ENCODE assay signal across 30 cellular contexts in genomic region chr3:111253733-111254132, GRCh38.
"Had no signal": no experiment of that assay in that cellular context is flagged by ENCODE, and none has a peak within 500 bp of the region (broad histone marks: within the 10 kb centered on the region; RNA-seq: fewer than 3 reads in every experiment).

No MANE protein-coding gene starts in this region.

- H3K4me3 ChIP-seq: K562 had no signal

- DNase-seq: activated B cell treated with CpG ODN at 0.5 μM for 24 hours; activated CD4-positive, alpha-beta T cell treated with anti-CD3 and anti-CD28 coated beads for 48 hours; activated CD4-positive, alpha-beta T cell treated with anti-CD3 and anti-CD28 coated beads, Interleukin-2, amount 50 U/mL, for 4 hours; activated CD4-positive, CD25-positive, alpha-beta regulatory T cell treated with anti-CD3 and anti-CD28 coated beads, Interleukin-2, amount 50 U/mL, for 72 hours; activated effector memory CD4-positive, alpha-beta T cell treated with anti-CD3 and anti-CD28 coated beads, Interleukin-2, amount 50 U/mL, for 16 hours; activated naive CD4-positive, alpha-beta T cell treated with Interleukin-2 at 50 U/mL for 16 hours; activated naive CD8-positive, alpha-beta T cell treated with anti-CD3 and anti-CD28 coated beads, Interleukin-2, amount 50 U/mL, for 24 hours; activated T-cell treated with anti-CD3 and anti-CD28 coated beads, Interleukin-2, amount 50 U/mL, for 1 hour; activated T-cell treated with anti-CD3 and anti-CD28 coated beads, Interleukin-2, amount 50 U/mL, for 72 hours; anterior cingulate cortex; caudate nucleus; cerebellar nuclear complex; Karpas-422; NCI-H1105; NCI-H1417 treated with DMSO at 0.1 percent for 48 hours; NCI-H187 treated with DMSO at 0.1 percent for 48 hours; NCI-H2081 treated with DMSO at 0.1 percent for 48 hours; NCI-H345; NCI-H524 treated with DMSO at 0.1 percent for 48 hours; NK-92 treated with Interleukin-12 subunit alpha and Interleukin-12 subunit beta, amount 100 ng/mL, for 24 hours; Right ventricle myocardium superior; SW 1271; T-helper 1 cell; T-helper 2 cell; T-helper 9 cell had no signal

- H3K9me3 Mint-ChIP-seq: activated B cell treated with CpG ODN at 0.5 μM for 24 hours; activated naive CD4-positive, alpha-beta T cell treated with anti-CD3 and anti-CD28 coated beads, Interleukin-2, amount 50 U/mL, for 24 hours; activated naive CD8-positive, alpha-beta T cell treated with anti-CD3 and anti-CD28 coated beads, Interleukin-2, amount 50 U/mL, for 24 hours; activated T-cell treated with anti-CD3 and anti-CD28 coated beads, Interleukin-2, amount 50 U/mL, for 72 hours; brain had no signal

- H3K27ac Mint-ChIP-seq: activated B cell treated with CpG ODN at 0.5 μM for 24 hours; activated naive CD4-positive, alpha-beta T cell treated with anti-CD3 and anti-CD28 coated beads, Interleukin-2, amount 50 U/mL, for 24 hours; activated naive CD8-positive, alpha-beta T cell treated with anti-CD3 and anti-CD28 coated beads, Interleukin-2, amount 50 U/mL, for 24 hours; activated T-cell treated with anti-CD3 and anti-CD28 coated beads, Interleukin-2, amount 50 U/mL, for 72 hours; activated T-helper 17 cell treated with anti-CD3 and anti-CD28 coated beads, Interleukin-2, amount 50 U/mL, for 72 hours; brain had no signal

- H3K27ac ChIP-seq: VCaP had no signal

- H3K4me1 Mint-ChIP-seq: brain had no signal

- ATAC-seq: activated naive CD8-positive, alpha-beta T cell treated with anti-CD3 and anti-CD28 coated beads, Interleukin-2, amount 50 U/mL, for 24 hours; activated T-cell treated with anti-CD3 and anti-CD28 coated beads, Interleukin-2, amount 50 U/mL, for 72 hours; activated T-helper 17 cell treated with anti-CD3 and anti-CD28 coated beads, Interleukin-2, amount 50 U/mL, for 72 hours; K562 had no signal

- H3K36me3 Mint-ChIP-seq: activated naive CD4-positive, alpha-beta T cell treated with anti-CD3 and anti-CD28 coated beads, Interleukin-2, amount 50 U/mL, for 24 hours; brain had no signal

- H3K4me3 Mint-ChIP-seq: activated B cell treated with CpG ODN at 0.5 μM for 24 hours; activated naive CD4-positive, alpha-beta T cell treated with anti-CD3 and anti-CD28 coated beads, Interleukin-2, amount 50 U/mL, for 24 hours; activated naive CD8-positive, alpha-beta T cell treated with anti-CD3 and anti-CD28 coated beads, Interleukin-2, amount 50 U/mL, for 24 hours; activated T-cell treated with anti-CD3 and anti-CD28 coated beads, Interleukin-2, amount 50 U/mL, for 72 hours; activated T-helper 17 cell treated with anti-CD3 and anti-CD28 coated beads, Interleukin-2, amount 50 U/mL, for 72 hours; brain had no signal

- H3K27me3 Mint-ChIP-seq: activated naive CD4-positive, alpha-beta T cell treated with anti-CD3 and anti-CD28 coated beads, Interleukin-2, amount 50 U/mL, for 24 hours; activated naive CD8-positive, alpha-beta T cell treated with anti-CD3 and anti-CD28 coated beads, Interleukin-2, amount 50 U/mL, for 24 hours; activated T-helper 17 cell treated with anti-CD3 and anti-CD28 coated beads, Interleukin-2, amount 50 U/mL, for 72 hours; brain had no signal
